Comparison of ENCODE assay signal across 20 cellular contexts in genomic region chr4:155903453-155903852, GRCh38. TPM values are rescaled to one million over a fixed set of nuclear protein-coding genes. Genes with fewer than 3 reads are reported as not detected.
"Had no signal": no experiment of that assay in that cellular context is flagged by ENCODE, and none has a peak within 500 bp of the region (broad histone marks: within the 10 kb centered on the region; RNA-seq: fewer than 3 reads in every experiment).

Gene TDO2, plus strand, starts transcription at chr4:155903696. Its CDS starts 63 bp downstream, at chr4:155903759.

- H3K27ac Mint-ChIP-seq: activated CD4-positive, alpha-beta T cell treated with anti-CD3 and anti-CD28 coated beads, Interleukin-2, amount 10 ng/mL, durations not matched to agents 7 days and 5 days; activated CD8-positive, alpha-beta T cell treated with anti-CD3 and anti-CD28 coated beads, Interleukin-2, amount 10 ng/mL, durations not matched to agents 7 days and 5 days; memory B cell; natural killer cell; stimulated activated naive B cell treated with anti-CD40 and anti-IgM and Interleukin-4, amounts not matched to agents 10 μg/mL and 1 μg/mL and 100 μg/mL, for 72 hours had no signal

- H3K36me3 ChIP-seq: breast epithelium, esophagus muscularis mucosa, neutrophil, thoracic aorta, upper lobe of right lung had no signal

- H3K4me1 ChIP-seq: breast epithelium, parathyroid adenoma, upper lobe of right lung had no signal

- H3K27me3 ChIP-seq: breast epithelium, esophagus muscularis mucosa, neutrophil, upper lobe of right lung had no signal

- DNase-seq: activated CD4-positive, alpha-beta T cell treated with anti-CD3 and anti-CD28 coated beads, Interleukin-2, amount 10 ng/mL, durations not matched to agents 7 days and 5 days; activated CD8-positive, alpha-beta T cell treated with anti-CD3 and anti-CD28 coated beads, Interleukin-2, amount 10 ng/mL, durations not matched to agents 7 days and 5 days; activated effector memory CD4-positive, alpha-beta T cell treated with anti-CD3 and anti-CD28 coated beads, Interleukin-2, amount 50 U/mL, for 16 hours; activated naive CD4-positive, alpha-beta T cell treated with anti-CD3 and anti-CD28 coated beads, Interleukin-2, amount 50 U/mL, for 16 hours; activated T-cell treated with anti-CD3 and anti-CD28 coated beads, Interleukin-2, amount 50 U/mL, for 48 hours; aorta; foreskin melanocyte; kidney; left ventricle myocardium superior; natural killer cell; stimulated activated naive B cell treated with anti-CD40 and anti-IgM and Interleukin-4, amounts not matched to agents 10 μg/mL and 1 μg/mL and 100 μg/mL, for 72 hours; upper lobe of right lung had no signal

- H3K4me3 ChIP-seq: breast epithelium, coronary artery, esophagus muscularis mucosa, thoracic aorta, upper lobe of right lung had no signal

- H3K27ac ChIP-seq: breast epithelium, coronary artery, esophagus muscularis mucosa, neutrophil, parathyroid adenoma, thoracic aorta, upper lobe of right lung had no signal

- H2AFZ ChIP-seq: parathyroid adenoma had no signal

- H3K36me3 Mint-ChIP-seq: memory B cell; natural killer cell; stimulated activated naive B cell treated with anti-CD40 and anti-IgM and Interleukin-4, amounts not matched to agents 10 μg/mL and 1 μg/mL and 100 μg/mL, for 72 hours had no signal

- H3K79me2 ChIP-seq: parathyroid adenoma had no signal

- H3K4me1 Mint-ChIP-seq: natural killer cell; stimulated activated naive B cell treated with anti-CD40 and anti-IgM and Interleukin-4, amounts not matched to agents 10 μg/mL and 1 μg/mL and 100 μg/mL, for 72 hours had no signal

- H3K4me3 Mint-ChIP-seq: activated CD4-positive, alpha-beta T cell treated with anti-CD3 and anti-CD28 coated beads, Interleukin-2, amount 10 ng/mL, durations not matched to agents 7 days and 5 days; activated CD8-positive, alpha-beta T cell treated with anti-CD3 and anti-CD28 coated beads, Interleukin-2, amount 10 ng/mL, durations not matched to agents 7 days and 5 days; memory B cell; natural killer cell; stimulated activated naive B cell treated with anti-CD40 and anti-IgM and Interleukin-4, amounts not matched to agents 10 μg/mL and 1 μg/mL and 100 μg/mL, for 72 hours had no signal

- ATAC-seq: activated CD8-positive, alpha-beta T cell treated with anti-CD3 and anti-CD28 coated beads, Interleukin-2, amount 10 ng/mL, durations not matched to agents 7 days and 5 days; left ventricle myocardium superior; natural killer cell; stimulated activated naive B cell treated with anti-CD40 and anti-IgM and Interleukin-4, amounts not matched to agents 10 μg/mL and 1 μg/mL and 100 μg/mL, for 72 hours; upper lobe of right lung had no signal

- H3K9me3 ChIP-seq: breast epithelium, esophagus muscularis mucosa, neutrophil, thoracic aorta, upper lobe of right lung had no signal

RNA-seq across cellular contexts. Expression of gene TDO2, which starts in this region (rescaled TPM):
- total RNA-seq: activated CD4-positive, alpha-beta T cell treated with anti-CD3 and anti-CD28 coated beads, Interleukin-2, amount 10 ng/mL, durations not matched to agents 7 days and 5 days; activated CD8-positive, alpha-beta T cell treated with anti-CD3 and anti-CD28 coated beads, Interleukin-2, amount 10 ng/mL, durations not matched to agents 7 days and 5 days; breast epithelium; esophagus muscularis mucosa; left ventricle myocardium superior; natural killer cell; T-helper 1 cell treated with Interleukin-12 subunit alpha and Interleukin-12 subunit beta and Interleukin-4 antibody, amounts not matched to agents 30 ng/mL and 1 ng/mL, for 36 hours; thoracic aorta had no signal
